1 cellular context compared by ENCODE assay signal in the genomic region with DNA sequence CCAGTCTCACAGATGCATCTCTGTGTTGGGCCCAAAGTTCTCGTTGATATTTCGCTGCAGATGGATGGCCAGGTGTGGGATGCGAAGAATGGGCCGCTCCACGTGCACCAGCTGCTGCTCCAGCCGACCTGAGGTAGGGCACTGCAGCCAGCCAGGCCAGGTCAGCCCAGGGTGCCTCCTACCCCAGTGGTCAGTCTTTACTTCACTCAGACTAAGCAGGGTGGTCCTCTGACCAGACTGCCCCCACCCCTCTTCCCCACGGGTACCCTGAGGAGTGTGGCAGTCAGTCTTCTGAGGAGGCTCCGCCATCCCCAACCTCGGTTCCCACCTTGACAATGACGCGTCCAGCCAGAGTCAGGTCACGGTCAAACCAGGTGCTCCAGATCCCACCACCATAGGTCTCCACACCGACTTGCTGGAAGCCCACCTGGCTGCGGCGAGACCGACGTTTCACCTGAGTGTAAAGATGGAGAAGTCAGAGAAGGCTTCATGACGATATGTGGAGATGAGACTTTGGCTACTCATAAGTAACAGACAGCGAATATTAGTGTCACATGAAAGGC.
TF ChIP-seq lines count a peak whose summit lies in the region.

No MANE protein-coding gene starts in this region.

TF ChIP-seq in GM12878, 131 proteins besides CTCF, POLR2A, EP300 and RAD21:
- TF ChIP-seq STAT3 (IDR thresholded peaks at IDR 0.05; ENCODE audit: low read depth, low read length) (no peak), WRNIP1 (IDR thresholded peaks at IDR 0.05; ENCODE audit: borderline replicate concordance, low read depth, low read length) (no peak), JUNB (IDR thresholded peaks at IDR 0.05) (no peak), KAT2A (conservative IDR thresholded peaks at IDR 0.05; ENCODE audit: control insufficient read depth, low read depth, low read length) (no peak)
- TF ChIP-seq, protein P1, sequence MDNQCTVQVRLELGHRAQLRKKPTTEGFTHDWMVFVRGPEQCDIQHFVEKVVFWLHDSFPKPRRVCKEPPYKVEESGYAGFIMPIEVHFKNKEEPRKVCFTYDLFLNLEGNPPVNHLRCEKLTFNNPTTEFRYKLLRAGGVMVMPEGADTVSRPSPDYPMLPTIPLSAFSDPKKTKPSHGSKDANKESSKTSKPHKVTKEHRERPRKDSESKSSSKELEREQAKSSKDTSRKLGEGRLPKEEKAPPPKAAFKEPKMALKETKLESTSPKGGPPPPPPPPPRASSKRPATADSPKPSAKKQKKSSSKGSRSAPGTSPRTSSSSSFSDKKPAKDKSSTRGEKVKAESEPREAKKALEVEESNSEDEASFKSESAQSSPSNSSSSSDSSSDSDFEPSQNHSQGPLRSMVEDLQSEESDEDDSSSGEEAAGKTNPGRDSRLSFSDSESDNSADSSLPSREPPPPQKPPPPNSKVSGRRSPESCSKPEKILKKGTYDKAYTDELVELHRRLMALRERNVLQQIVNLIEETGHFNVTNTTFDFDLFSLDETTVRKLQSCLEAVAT (IDR thresholded peaks at IDR 0.05), result no peak
- TF ChIP-seq, protein P2, sequence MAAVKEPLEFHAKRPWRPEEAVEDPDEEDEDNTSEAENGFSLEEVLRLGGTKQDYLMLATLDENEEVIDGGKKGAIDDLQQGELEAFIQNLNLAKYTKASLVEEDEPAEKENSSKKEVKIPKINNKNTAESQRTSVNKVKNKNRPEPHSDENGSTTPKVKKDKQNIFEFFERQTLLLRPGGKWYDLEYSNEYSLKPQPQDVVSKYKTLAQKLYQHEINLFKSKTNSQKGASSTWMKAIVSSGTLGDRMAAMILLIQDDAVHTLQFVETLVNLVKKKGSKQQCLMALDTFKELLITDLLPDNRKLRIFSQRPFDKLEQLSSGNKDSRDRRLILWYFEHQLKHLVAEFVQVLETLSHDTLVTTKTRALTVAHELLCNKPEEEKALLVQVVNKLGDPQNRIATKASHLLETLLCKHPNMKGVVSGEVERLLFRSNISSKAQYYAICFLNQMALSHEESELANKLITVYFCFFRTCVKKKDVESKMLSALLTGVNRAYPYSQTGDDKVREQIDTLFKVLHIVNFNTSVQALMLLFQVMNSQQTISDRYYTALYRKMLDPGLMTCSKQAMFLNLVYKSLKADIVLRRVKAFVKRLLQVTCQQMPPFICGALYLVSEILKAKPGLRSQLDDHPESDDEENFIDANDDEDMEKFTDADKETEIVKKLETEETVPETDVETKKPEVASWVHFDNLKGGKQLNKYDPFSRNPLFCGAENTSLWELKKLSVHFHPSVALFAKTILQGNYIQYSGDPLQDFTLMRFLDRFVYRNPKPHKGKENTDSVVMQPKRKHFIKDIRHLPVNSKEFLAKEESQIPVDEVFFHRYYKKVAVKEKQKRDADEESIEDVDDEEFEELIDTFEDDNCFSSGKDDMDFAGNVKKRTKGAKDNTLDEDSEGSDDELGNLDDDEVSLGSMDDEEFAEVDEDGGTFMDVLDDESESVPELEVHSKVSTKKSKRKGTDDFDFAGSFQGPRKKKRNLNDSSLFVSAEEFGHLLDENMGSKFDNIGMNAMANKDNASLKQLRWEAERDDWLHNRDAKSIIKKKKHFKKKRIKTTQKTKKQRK (IDR thresholded peaks at IDR 0.05; ENCODE audit: low read depth, low read length), result no peak
